ENCODE assay signal across 1 cellular context in the genomic region with DNA sequence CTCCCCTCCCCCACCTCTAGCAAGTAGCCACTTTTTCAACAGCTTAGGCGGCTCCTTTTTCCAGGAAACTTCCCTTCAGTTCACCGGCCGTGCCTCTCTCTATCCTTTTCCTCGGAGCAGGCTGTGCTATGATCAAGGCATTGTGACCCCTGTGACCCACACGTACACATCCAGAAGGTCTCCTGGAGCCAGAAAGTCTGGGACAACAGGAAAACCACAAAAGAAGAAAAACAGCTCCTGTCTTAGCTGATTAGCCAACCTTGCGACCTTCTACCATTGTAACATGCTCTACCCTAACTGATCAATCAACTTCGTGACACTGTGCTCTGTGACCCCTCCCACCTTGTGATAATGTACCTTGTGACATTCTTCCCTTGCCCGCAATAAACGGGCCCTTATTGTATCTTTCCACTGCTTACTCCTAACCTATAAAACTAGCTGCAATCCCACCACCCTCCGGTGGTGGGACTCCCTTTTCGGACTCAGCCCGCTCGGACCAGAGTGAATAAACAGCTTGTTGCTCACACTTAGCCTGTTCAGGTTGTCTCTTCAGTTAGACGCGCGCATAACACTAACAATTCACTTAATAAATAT.
TF ChIP-seq lines count a peak whose summit lies in the region.

No MANE protein-coding gene starts in this region.

TF ChIP-seq in HepG2, 621 proteins besides CTCF, POLR2A, EP300 and RAD21 (continued from another document and continues in another):
- TF ChIP-seq ZNF850 (CRISPR knock-in tag; conservative IDR thresholded peaks at IDR 0.05) (no peak), PPARG (CRISPR knock-in tag; conservative IDR thresholded peaks at IDR 0.05) (peak; percentile 74; the same call in 1 of the 2 replicates), ZFP90 (CRISPR knock-in tag; IDR thresholded peaks at IDR 0.05; ENCODE audit: borderline replicate concordance) (no peak; the same call in 1 of the 2 replicates), ZSCAN29 (CRISPR knock-in tag; conservative IDR thresholded peaks at IDR 0.05) (no peak), ZNF572 (CRISPR knock-in tag; IDR thresholded peaks at IDR 0.05) (no peak), RFXANK (CRISPR knock-in tag; IDR thresholded peaks at IDR 0.05) (no peak), RBAK (CRISPR knock-in tag; IDR thresholded peaks at IDR 0.05) (no peak), SMARCC2 (IDR thresholded peaks at IDR 0.05) (no peak), IRF2 (CRISPR knock-in tag; IDR thresholded peaks at IDR 0.05) (no peak; the same call in 1 of the 2 replicates), TCF7L2 (IDR thresholded peaks at IDR 0.05; ENCODE audit: low read depth, low read length) (no peak), HNRNPLL (IDR thresholded peaks at IDR 0.05; ENCODE audit: low read depth, low read length, poor library complexity, severe bottlenecking) (no peak), NCOA5 (CRISPR knock-in tag; IDR thresholded peaks at IDR 0.05) (no peak), ZNF616 (CRISPR knock-in tag; IDR thresholded peaks at IDR 0.05; ENCODE audit: low read depth) (no peak), ZNF143 (CRISPR knock-in tag; IDR thresholded peaks at IDR 0.05) (no peak), ZNF446 (CRISPR knock-in tag; IDR thresholded peaks at IDR 0.05) (no peak), ZNF567 (CRISPR knock-in tag; IDR thresholded peaks at IDR 0.05; ENCODE audit: borderline replicate concordance) (0 out of 2 replicates have a peak, but pooled peaks have one; percentile 13), NR3C1 (CRISPR knock-in tag; IDR thresholded peaks at IDR 0.05) (no peak), SRF (IDR thresholded peaks at IDR 0.05; ENCODE audit: low read depth, low read length) (no peak), ZNF780A (CRISPR knock-in tag; IDR thresholded peaks at IDR 0.05) (0 out of 2 replicates have a peak, but pooled peaks have one; percentile 46), ZSCAN22 (CRISPR knock-in tag; IDR thresholded peaks at IDR 0.05) (no peak), MXD4 (CRISPR knock-in tag; IDR thresholded peaks at IDR 0.05) (peak; percentile 37; the same call in 1 of the 2 replicates), YY1 (IDR thresholded peaks at IDR 0.05; ENCODE audit: insufficient read depth, insufficient replicate concordance, low read depth, low read length) (peak; percentile 46)
- TF ChIP-seq, protein P1, sequence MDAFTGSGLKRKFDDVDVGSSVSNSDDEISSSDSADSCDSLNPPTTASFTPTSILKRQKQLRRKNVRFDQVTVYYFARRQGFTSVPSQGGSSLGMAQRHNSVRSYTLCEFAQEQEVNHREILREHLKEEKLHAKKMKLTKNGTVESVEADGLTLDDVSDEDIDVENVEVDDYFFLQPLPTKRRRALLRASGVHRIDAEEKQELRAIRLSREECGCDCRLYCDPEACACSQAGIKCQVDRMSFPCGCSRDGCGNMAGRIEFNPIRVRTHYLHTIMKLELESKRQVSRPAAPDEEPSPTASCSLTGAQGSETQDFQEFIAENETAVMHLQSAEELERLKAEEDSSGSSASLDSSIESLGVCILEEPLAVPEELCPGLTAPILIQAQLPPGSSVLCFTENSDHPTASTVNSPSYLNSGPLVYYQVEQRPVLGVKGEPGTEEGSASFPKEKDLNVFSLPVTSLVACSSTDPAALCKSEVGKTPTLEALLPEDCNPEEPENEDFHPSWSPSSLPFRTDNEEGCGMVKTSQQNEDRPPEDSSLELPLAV (CRISPR knock-in tag; conservative IDR thresholded peaks at IDR 0.05; ENCODE audit: low read depth), result no peak
- TF ChIP-seq, protein P2, sequence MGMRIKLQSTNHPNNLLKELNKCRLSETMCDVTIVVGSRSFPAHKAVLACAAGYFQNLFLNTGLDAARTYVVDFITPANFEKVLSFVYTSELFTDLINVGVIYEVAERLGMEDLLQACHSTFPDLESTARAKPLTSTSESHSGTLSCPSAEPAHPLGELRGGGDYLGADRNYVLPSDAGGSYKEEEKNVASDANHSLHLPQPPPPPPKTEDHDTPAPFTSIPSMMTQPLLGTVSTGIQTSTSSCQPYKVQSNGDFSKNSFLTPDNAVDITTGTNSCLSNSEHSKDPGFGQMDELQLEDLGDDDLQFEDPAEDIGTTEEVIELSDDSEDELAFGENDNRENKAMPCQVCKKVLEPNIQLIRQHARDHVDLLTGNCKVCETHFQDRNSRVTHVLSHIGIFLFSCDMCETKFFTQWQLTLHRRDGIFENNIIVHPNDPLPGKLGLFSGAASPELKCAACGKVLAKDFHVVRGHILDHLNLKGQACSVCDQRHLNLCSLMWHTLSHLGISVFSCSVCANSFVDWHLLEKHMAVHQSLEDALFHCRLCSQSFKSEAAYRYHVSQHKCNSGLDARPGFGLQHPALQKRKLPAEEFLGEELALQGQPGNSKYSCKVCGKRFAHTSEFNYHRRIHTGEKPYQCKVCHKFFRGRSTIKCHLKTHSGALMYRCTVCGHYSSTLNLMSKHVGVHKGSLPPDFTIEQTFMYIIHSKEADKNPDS (CRISPR knock-in tag; IDR thresholded peaks at IDR 0.05), result no peak
- TF ChIP-seq, protein P3, sequence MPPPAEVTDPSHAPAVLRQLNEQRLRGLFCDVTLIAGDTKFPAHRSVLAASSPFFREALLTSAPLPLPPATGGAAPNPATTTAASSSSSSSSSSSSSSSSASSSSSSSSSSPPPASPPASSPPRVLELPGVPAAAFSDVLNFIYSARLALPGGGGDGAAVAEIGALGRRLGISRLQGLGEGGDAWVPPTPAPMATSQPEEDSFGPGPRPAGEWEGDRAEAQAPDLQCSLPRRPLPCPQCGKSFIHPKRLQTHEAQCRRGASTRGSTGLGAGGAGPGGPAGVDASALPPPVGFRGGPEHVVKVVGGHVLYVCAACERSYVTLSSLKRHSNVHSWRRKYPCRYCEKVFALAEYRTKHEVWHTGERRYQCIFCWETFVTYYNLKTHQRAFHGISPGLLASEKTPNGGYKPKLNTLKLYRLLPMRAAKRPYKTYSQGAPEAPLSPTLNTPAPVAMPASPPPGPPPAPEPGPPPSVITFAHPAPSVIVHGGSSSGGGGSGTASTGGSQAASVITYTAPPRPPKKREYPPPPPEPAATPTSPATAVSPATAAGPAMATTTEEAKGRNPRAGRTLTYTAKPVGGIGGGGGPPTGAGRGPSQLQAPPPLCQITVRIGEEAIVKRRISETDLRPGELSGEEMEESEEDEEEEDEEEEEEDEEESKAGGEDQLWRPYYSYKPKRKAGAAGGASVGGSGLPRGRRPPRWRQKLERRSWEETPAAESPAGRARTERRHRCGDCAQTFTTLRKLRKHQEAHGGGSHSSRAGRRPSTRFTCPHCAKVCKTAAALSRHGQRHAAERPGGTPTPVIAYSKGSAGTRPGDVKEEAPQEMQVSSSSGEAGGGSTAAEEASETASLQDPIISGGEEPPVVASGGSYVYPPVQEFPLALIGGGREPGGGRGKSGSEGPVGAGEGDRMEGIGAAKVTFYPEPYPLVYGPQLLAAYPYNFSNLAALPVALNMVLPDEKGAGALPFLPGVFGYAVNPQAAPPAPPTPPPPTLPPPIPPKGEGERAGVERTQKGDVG (CRISPR knock-in tag; IDR thresholded peaks at IDR 0.05; ENCODE audit: borderline replicate concordance), result no peak
- TF ChIP-seq, protein P4, sequence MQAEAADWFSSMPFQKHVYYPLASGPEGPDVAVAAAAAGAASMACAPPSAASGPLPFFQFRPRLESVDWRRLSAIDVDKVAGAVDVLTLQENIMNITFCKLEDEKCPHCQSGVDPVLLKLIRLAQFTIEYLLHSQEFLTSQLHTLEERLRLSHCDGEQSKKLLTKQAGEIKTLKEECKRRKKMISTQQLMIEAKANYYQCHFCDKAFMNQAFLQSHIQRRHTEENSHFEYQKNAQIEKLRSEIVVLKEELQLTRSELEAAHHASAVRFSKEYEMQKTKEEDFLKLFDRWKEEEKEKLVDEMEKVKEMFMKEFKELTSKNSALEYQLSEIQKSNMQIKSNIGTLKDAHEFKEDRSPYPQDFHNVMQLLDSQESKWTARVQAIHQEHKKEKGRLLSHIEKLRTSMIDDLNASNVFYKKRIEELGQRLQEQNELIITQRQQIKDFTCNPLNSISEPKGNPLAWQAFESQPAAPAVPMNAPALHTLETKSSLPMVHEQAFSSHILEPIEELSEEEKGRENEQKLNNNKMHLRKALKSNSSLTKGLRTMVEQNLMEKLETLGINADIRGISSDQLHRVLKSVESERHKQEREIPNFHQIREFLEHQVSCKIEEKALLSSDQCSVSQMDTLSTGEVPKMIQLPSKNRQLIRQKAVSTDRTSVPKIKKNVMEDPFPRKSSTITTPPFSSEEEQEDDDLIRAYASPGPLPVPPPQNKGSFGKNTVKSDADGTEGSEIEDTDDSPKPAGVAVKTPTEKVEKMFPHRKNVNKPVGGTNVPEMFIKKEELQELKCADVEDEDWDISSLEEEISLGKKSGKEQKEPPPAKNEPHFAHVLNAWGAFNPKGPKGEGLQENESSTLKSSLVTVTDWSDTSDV (CRISPR knock-in tag; IDR thresholded peaks at IDR 0.05), result no peak
- TF ChIP-seq, protein P5, sequence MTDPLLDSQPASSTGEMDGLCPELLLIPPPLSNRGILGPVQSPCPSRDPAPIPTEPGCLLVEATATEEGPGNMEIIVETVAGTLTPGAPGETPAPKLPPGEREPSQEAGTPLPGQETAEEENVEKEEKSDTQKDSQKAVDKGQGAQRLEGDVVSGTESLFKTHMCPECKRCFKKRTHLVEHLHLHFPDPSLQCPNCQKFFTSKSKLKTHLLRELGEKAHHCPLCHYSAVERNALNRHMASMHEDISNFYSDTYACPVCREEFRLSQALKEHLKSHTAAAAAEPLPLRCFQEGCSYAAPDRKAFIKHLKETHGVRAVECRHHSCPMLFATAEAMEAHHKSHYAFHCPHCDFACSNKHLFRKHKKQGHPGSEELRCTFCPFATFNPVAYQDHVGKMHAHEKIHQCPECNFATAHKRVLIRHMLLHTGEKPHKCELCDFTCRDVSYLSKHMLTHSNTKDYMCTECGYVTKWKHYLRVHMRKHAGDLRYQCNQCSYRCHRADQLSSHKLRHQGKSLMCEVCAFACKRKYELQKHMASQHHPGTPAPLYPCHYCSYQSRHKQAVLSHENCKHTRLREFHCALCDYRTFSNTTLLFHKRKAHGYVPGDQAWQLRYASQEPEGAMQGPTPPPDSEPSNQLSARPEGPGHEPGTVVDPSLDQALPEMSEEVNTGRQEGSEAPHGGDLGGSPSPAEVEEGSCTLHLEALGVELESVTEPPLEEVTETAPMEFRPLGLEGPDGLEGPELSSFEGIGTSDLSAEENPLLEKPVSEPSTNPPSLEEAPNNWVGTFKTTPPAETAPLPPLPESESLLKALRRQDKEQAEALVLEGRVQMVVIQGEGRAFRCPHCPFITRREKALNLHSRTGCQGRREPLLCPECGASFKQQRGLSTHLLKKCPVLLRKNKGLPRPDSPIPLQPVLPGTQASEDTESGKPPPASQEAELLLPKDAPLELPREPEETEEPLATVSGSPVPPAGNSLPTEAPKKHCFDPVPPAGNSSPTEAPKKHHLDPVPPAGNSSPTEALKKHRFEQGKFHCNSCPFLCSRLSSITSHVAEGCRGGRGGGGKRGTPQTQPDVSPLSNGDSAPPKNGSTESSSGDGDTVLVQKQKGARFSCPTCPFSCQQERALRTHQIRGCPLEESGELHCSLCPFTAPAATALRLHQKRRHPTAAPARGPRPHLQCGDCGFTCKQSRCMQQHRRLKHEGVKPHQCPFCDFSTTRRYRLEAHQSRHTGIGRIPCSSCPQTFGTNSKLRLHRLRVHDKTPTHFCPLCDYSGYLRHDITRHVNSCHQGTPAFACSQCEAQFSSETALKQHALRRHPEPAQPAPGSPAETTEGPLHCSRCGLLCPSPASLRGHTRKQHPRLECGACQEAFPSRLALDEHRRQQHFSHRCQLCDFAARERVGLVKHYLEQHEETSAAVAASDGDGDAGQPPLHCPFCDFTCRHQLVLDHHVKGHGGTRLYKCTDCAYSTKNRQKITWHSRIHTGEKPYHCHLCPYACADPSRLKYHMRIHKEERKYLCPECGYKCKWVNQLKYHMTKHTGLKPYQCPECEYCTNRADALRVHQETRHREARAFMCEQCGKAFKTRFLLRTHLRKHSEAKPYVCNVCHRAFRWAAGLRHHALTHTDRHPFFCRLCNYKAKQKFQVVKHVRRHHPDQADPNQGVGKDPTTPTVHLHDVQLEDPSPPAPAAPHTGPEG (CRISPR knock-in tag; IDR thresholded peaks at IDR 0.05), result no peak
- TF ChIP-seq, protein P6, sequence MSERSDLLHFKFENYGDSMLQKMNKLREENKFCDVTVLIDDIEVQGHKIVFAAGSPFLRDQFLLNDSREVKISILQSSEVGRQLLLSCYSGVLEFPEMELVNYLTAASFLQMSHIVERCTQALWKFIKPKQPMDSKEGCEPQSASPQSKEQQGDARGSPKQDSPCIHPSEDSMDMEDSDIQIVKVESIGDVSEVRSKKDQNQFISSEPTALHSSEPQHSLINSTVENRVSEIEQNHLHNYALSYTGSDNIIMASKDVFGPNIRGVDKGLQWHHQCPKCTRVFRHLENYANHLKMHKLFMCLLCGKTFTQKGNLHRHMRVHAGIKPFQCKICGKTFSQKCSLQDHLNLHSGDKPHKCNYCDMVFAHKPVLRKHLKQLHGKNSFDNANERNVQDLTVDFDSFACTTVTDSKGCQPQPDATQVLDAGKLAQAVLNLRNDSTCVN (CRISPR knock-in tag; IDR thresholded peaks at IDR 0.05; ENCODE audit: borderline replicate concordance), result peak; percentile 61; the same call in 1 of the 2 replicates
- TF ChIP-seq, protein P7, sequence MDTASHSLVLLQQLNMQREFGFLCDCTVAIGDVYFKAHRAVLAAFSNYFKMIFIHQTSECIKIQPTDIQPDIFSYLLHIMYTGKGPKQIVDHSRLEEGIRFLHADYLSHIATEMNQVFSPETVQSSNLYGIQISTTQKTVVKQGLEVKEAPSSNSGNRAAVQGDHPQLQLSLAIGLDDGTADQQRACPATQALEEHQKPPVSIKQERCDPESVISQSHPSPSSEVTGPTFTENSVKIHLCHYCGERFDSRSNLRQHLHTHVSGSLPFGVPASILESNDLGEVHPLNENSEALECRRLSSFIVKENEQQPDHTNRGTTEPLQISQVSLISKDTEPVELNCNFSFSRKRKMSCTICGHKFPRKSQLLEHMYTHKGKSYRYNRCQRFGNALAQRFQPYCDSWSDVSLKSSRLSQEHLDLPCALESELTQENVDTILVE (CRISPR knock-in tag; IDR thresholded peaks at IDR 0.05), result peak; percentile 18; the same call in 1 of the 2 replicates
- TF ChIP-seq, protein P8, sequence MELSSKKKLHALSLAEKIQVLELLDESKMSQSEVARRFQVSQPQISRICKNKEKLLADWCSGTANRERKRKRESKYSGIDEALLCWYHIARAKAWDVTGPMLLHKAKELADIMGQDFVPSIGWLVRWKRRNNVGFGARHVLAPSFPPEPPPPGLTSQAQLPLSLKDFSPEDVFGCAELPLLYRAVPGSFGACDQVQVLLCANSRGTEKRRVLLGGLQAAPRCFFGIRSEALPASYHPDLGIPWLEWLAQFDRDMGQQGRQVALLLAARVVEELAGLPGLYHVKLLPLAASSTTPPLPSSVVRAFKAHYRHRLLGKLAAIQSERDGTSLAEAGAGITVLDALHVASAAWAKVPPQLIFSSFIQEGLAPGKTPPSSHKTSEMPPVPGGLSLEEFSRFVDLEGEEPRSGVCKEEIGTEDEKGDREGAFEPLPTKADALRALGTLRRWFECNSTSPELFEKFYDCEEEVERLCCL (CRISPR knock-in tag; IDR thresholded peaks at IDR 0.05; ENCODE audit: borderline replicate concordance), result no peak
- TF ChIP-seq, protein P9, sequence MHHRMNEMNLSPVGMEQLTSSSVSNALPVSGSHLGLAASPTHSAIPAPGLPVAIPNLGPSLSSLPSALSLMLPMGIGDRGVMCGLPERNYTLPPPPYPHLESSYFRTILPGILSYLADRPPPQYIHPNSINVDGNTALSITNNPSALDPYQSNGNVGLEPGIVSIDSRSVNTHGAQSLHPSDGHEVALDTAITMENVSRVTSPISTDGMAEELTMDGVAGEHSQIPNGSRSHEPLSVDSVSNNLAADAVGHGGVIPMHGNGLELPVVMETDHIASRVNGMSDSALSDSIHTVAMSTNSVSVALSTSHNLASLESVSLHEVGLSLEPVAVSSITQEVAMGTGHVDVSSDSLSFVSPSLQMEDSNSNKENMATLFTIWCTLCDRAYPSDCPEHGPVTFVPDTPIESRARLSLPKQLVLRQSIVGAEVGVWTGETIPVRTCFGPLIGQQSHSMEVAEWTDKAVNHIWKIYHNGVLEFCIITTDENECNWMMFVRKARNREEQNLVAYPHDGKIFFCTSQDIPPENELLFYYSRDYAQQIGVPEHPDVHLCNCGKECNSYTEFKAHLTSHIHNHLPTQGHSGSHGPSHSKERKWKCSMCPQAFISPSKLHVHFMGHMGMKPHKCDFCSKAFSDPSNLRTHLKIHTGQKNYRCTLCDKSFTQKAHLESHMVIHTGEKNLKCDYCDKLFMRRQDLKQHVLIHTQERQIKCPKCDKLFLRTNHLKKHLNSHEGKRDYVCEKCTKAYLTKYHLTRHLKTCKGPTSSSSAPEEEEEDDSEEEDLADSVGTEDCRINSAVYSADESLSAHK (CRISPR knock-in tag; IDR thresholded peaks at IDR 0.05; ENCODE audit: borderline replicate concordance), result no peak
